Comparison of ENCODE assay signal across 1 cellular context in genomic region chr6:43290905-43291355, GRCh38.
A peak's percentile ranks its signal among the peaks of the same experiment; 100 is the strongest.
TF ChIP-seq lines count a peak whose summit lies in the region.

No MANE protein-coding gene starts in this region.

TF ChIP-seq in HepG2, 621 proteins besides CTCF, POLR2A, EP300 and RAD21 (continued from another document):
- no peak for TF ChIP-seq NONO (IDR thresholded peaks at IDR 0.05)
- TF ChIP-seq NONO (CRISPR knock-in tag; conservative IDR thresholded peaks at IDR 0.05) = 0 out of 2 replicates have a peak, but pooled peaks have one; percentile 55
- TF ChIP-seq ZNF142 (CRISPR knock-in tag; IDR thresholded peaks at IDR 0.05) = peak; percentile 69; the same call in 1 of the 2 replicates
- TF ChIP-seq MAX (IDR thresholded peaks at IDR 0.05) = peak; percentile 67
- peak; percentile 60; the same call in 1 of the 2 replicates for TF ChIP-seq SMAD3 (CRISPR knock-in tag; IDR thresholded peaks at IDR 0.05)
- TF ChIP-seq KDM4B (CRISPR knock-in tag; IDR thresholded peaks at IDR 0.05) = no peak
- no peak for TF ChIP-seq MAFG (CRISPR knock-in tag; IDR thresholded peaks at IDR 0.05)
